In genomic region chr2:17156086-17156485, GRCh38 we compare ENCODE assay signal across 5 cellular contexts.
"Had no signal": no experiment of that assay in that cellular context is flagged by ENCODE, and none has a peak within 500 bp of the region (broad histone marks: within the 10 kb centered on the region; RNA-seq: fewer than 3 reads in every experiment).

No MANE protein-coding gene starts in this region.

- H3K4me3 ChIP-seq: GM23338, K562 had no signal

- ATAC-seq: GM23338, K562 had no signal

- DNase-seq: H9, HCEC 1CT, IMR-90 had no signal
